8 cellular contexts compared by ENCODE assay signal in genomic region chr2:95389256-95390119, GRCh38. TPM values are rescaled to one million over a fixed set of nuclear protein-coding genes. Genes with fewer than 3 reads are reported as not detected.
DNase-seq lines count a peak whose midpoint lies in the region; ATAC-seq and TF ChIP-seq lines count a peak whose summit lies in the region.

No MANE protein-coding gene starts in this region.

- TF ChIP-seq EP300 in upper lobe of left lung (IDR thresholded peaks at IDR 0.05): no peak

- H3K36me3 ChIP-seq in upper lobe of left lung: no peaks in the 10 kb centered on the region

- H3K4me1 ChIP-seq in upper lobe of left lung: peaks cover 0 to 15% (median 4%) of the 10 kb centered on the region in 4 donors

- H3K4me3 ChIP-seq in upper lobe of left lung: no peak overlapping the region

- H3K27me3 Mint-ChIP-seq in neural crest cell (ENCODE audit: low read depth): no peaks in the 10 kb centered on the region

- H3K4me1 Mint-ChIP-seq in neural crest cell: no peaks in the 10 kb centered on the region

- H3K36me3 Mint-ChIP-seq in neural crest cell (ENCODE audit: low read depth): no peaks in the 10 kb centered on the region

- H3K9me3 Mint-ChIP-seq in neural crest cell: no peaks in the 10 kb centered on the region

- peak; percentile 68 for DNase-seq in EH (ENCODE audit: low read depth)
- DNase-seq in H4 (ENCODE audit: low spot score): peak; percentile 45
- peak; percentile 38 for DNase-seq in NCI-H2196 (lab: John Stamatoyannopoulos, UW; ENCODE audit: unreplicated experiment)
- peak; percentile 43 for DNase-seq in activated T-cell treated with anti-CD3 and anti-CD28 coated beads for 24 hours (ENCODE audit: low read depth)
- peak; percentile 51 for DNase-seq in fibroblast of the conjunctiva (ENCODE audit: low read depth)
- peak; percentile 73 for DNase-seq in neural crest cell (ENCODE audit: low read depth, low spot score)
- DNase-seq in upper lobe of left lung: peak; percentile 51 to 93

- ATAC-seq in upper lobe of left lung (ENCODE audit: low FRiP score in 2 of 2) (peak; percentile 66 to 86), GM18870 (IDR thresholded peaks at IDR 0.05; ENCODE audit: unreplicated experiment) (no peak)

- TF ChIP-seq POLR2A in upper lobe of left lung (IDR thresholded peaks at IDR 0.05): no peak

- 64 to 73% methylated on average over 27 to 42 of the region's 44 CpGs for WGBS in upper lobe of left lung, 2 donors

- TF ChIP-seq CTCF in neural crest cell (conservative IDR thresholded peaks at IDR 0.05) (peak; percentile 91), upper lobe of left lung (IDR thresholded peaks at IDR 0.05) (peak; percentile 64 to 87 (median 76))

- no peaks in the 10 kb centered on the region for H3K27me3 ChIP-seq in upper lobe of left lung

- peak overlapping the region; percentile 23 for H3K4me3 Mint-ChIP-seq in neural crest cell

- H3K27ac Mint-ChIP-seq in neural crest cell (ENCODE audit: unreplicated experiment): no peak overlapping the region

- no peak overlapping the region for H3K27ac ChIP-seq in upper lobe of left lung

- H3K9me3 ChIP-seq in upper lobe of left lung: no peaks in the 10 kb centered on the region

RNA-seq across cellular contexts. Expression of gene FAHD2A, which starts 13.0 kb away (rescaled TPM):
- total RNA-seq in H4 (2014; rRNA removed; shearing (Covaris generic)): 15.5 and 19.4 TPM in 2 replicates
- 37.7 and 42.2 TPM in 2 replicates for total RNA-seq in neural crest cell
- 10 to 100 TPM; 18.9 to 23.3 (median 22.2) TPM for total RNA-seq in upper lobe of left lung
